30 cellular contexts compared by ENCODE assay signal in the genomic region with DNA sequence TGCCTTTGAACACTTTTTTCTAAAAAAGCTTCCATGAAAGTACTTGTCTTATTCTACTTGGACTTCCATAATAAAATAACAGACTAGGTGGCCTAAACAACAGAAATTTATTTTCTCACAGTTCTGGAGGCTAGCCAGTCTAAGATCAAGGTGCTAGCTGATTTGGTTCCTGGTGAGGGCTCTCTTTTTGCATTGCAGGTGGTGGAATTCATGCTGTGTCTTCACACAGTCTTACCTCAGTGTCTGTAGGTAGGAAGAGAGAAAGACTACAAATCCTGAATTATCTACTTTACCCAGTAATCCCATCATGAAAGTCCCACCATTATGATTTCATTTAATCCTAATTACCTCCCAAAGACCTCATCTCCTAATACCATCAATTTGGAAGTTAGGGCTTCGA.
"Had no signal": no experiment of that assay in that cellular context is flagged by ENCODE, and none has a peak within 500 bp of the region (broad histone marks: within the 10 kb centered on the region; RNA-seq: fewer than 3 reads in every experiment).

No MANE protein-coding gene starts in this region.

- FAIRE-seq: islet of Langerhans, kidney had no signal

- H3K36me3 ChIP-seq: left lung, lower lobe of right lung, neural progenitor cell, neutrophil, ovary, right atrium auricular region, right lobe of liver, stomach, thyroid gland, vagina had no signal

- H3K4me3 ChIP-seq: left lung, lower lobe of right lung, neural progenitor cell, ovary, right atrium auricular region, right lobe of liver, smooth muscle cell, stomach, testis, thyroid gland, vagina had no signal

- H3K4me1 ChIP-seq: left lung, lower lobe of right lung, neural progenitor cell, right atrium auricular region, right lobe of liver, stomach, testis, thyroid gland, vagina had no signal

- H3K4me1 Mint-ChIP-seq: immature natural killer cell; naive B cell; natural killer cell; neural progenitor cell; stimulated activated naive B cell treated with anti-CD40 and anti-IgM and Interleukin-4, amounts not matched to agents 10 μg/mL and 1 μg/mL and 100 μg/mL, for 72 hours had no signal

- H3K36me3 Mint-ChIP-seq: immature natural killer cell; mesothelial cell of epicardium; naive B cell; natural killer cell; stimulated activated naive B cell treated with anti-CD40 and anti-IgM and Interleukin-4, amounts not matched to agents 10 μg/mL and 1 μg/mL and 100 μg/mL, for 72 hours had no signal

- DNase-seq: hypothalamus; immature natural killer cell; kidney; left colon; left lung; lower lobe of right lung; mammary epithelial cell; mesenchymal stem cell; naive B cell; natural killer cell; nephron progenitor cell; ovary; right lobe of liver; stimulated activated CD4-positive, alpha-beta T cell treated with anti-CD3 and anti-CD28 coated beads, Interleukin-1b, Interleukin-23, amount 100 ng/mL, for 48 hours; stimulated activated CD4-positive, alpha-beta T cell treated with anti-CD3 and anti-CD28 coated beads, Interleukin-2, amount 100 ng/mL, for 48 hours; stimulated activated CD4-positive, alpha-beta T cell treated with anti-CD3 and anti-CD28 coated beads, Interleukin-4, amount 100 ng/mL, for 4 hours; stimulated activated naive B cell treated with anti-CD40 and anti-IgM and Interleukin-4, amounts not matched to agents 10 μg/mL and 1 μg/mL and 100 μg/mL, for 72 hours; stimulated activated naive CD8-positive, alpha-beta T cell treated with anti-CD3 and anti-CD28 coated beads, Interleukin-15, Interleukin-2, amounts not matched to agents 100 U/mL and 50 U/mL, for 24 hours; stomach; testis; thyroid gland had no signal

- ATAC-seq: left colon; left lung; lower lobe of right lung; natural killer cell; right lobe of liver; stimulated activated naive B cell treated with anti-CD40 and anti-IgM and Interleukin-4, amounts not matched to agents 10 μg/mL and 1 μg/mL and 100 μg/mL, for 72 hours; stimulated activated naive CD8-positive, alpha-beta T cell treated with anti-CD3 and anti-CD28 coated beads, Interleukin-15, Interleukin-2, amounts not matched to agents 100 U/mL and 50 U/mL, for 24 hours had no signal

- H3K27me3 Mint-ChIP-seq: progenitor cell of endocrine pancreas; stimulated activated naive B cell treated with anti-CD40 and anti-IgM and Interleukin-4, amounts not matched to agents 10 μg/mL and 1 μg/mL and 100 μg/mL, for 72 hours; type B pancreatic cell had no signal

- H3K27ac Mint-ChIP-seq: immature natural killer cell; mesothelial cell of epicardium; naive B cell; natural killer cell; nephron progenitor cell; neural progenitor cell; progenitor cell of endocrine pancreas; stimulated activated naive B cell treated with anti-CD40 and anti-IgM and Interleukin-4, amounts not matched to agents 10 μg/mL and 1 μg/mL and 100 μg/mL, for 72 hours; type B pancreatic cell had no signal

- H3K27ac ChIP-seq: left lung, lower lobe of right lung, neural progenitor cell, neutrophil, ovary, right atrium auricular region, right lobe of liver, stomach, testis, thyroid gland, vagina had no signal

- H3K9me3 Mint-ChIP-seq: mesothelial cell of epicardium; nephron progenitor cell; neural progenitor cell; stimulated activated naive B cell treated with anti-CD40 and anti-IgM and Interleukin-4, amounts not matched to agents 10 μg/mL and 1 μg/mL and 100 μg/mL, for 72 hours; type B pancreatic cell had no signal

- H3K27me3 ChIP-seq: left lung, neural progenitor cell, neutrophil, ovary, right atrium auricular region, right lobe of liver, stomach, testis, thyroid gland, vagina had no signal

- H3K9me3 ChIP-seq: left lung, lower lobe of right lung, neutrophil, ovary, right atrium auricular region, right lobe of liver, stomach, testis, thyroid gland, vagina had no signal

- H3K4me3 Mint-ChIP-seq: immature natural killer cell; mesothelial cell of epicardium; naive B cell; natural killer cell; nephron progenitor cell; neural progenitor cell; stimulated activated naive B cell treated with anti-CD40 and anti-IgM and Interleukin-4, amounts not matched to agents 10 μg/mL and 1 μg/mL and 100 μg/mL, for 72 hours; type B pancreatic cell had no signal
